In the genomic region with DNA sequence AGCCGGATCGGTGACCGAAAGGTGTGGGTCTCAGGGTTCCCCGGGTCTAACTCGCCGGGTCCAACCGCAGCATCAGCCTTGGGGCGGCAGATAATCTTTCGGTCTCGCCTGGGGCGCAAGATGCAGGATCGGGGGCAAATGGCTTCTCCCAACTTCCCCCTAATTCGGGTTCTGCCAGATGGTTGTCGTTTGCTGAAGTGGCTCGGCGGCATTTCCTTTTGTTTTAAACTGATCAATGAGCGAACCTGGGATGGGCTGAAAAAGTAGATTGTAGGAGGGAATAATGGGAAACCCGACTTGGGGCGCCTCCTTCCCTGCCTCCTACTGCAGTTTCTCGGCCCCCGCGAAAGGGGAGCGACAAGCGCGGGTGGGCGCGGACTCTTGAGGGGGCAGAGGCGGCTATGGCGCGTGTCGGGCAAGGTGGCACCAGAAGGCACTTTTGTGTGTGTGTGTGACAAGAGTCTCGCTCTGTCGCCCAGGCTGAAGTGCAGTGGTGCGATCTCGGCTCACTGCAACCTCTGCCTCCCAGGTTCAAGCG, we compare ENCODE assay signal across 10 cellular contexts. TPM values are rescaled to one million over a fixed set of nuclear protein-coding genes. Genes with fewer than 3 reads are reported as not detected.
A peak's percentile ranks its signal among the peaks of the same experiment; 100 is the strongest.
DNase-seq lines count a peak whose midpoint lies in the region; ATAC-seq, FAIRE-seq and TF ChIP-seq lines count a peak whose summit lies in the region.
"Had no signal": no experiment of that assay in that cellular context is flagged by ENCODE, and none has a peak within 500 bp of the region (broad histone marks: within the 10 kb centered on the region; RNA-seq: fewer than 3 reads in every experiment).

No MANE protein-coding gene starts in this region.

- BruUV-seq in PC-9 (replicated peaks; lab: Mats Ljungman, UMichigan): no TSS peak

- H3K9me3 ChIP-seq in T-helper 17 cell (ENCODE audit: control insufficient read depth, low read length, poor library complexity, severe bottlenecking): no peaks in the 10 kb centered on the region
- H3K9me3 ChIP-seq in PC-9 (ENCODE audit: insufficient read depth, low read depth): no peaks in the 10 kb centered on the region
- H3K9me3 ChIP-seq: pancreas had no signal

- POLR2A ChIA-PET in PC-9 (lab: Charles Lee; ENCODE audit: unreplicated experiment): no interaction called here

- TF ChIP-seq CTCF in glutamatergic neuron (IDR thresholded peaks at IDR 0.05; ENCODE audit: partially characterized antibody, unreplicated experiment): no peak
- no peak for TF ChIP-seq CTCF in progenitor cell of endocrine pancreas (IDR thresholded peaks at IDR 0.05; ENCODE audit: unreplicated experiment)
- TF ChIP-seq CTCF in PC-9 (conservative IDR thresholded peaks at IDR 0.05): no peak

- DNase-seq in D341Med (ENCODE audit: low spot score): peak; percentile 29
- no peak for DNase-seq in T-helper 17 cell
- no peak for DNase-seq in glutamatergic neuron
- no peak for DNase-seq in progenitor cell of endocrine pancreas (ENCODE audit: low spot score, unreplicated experiment)
- DNase-seq in NCI-H1092 treated with DMSO at 0.1 percent for 48 hours (lab: John Stamatoyannopoulos, UW): no peak
- DNase-seq in PC-9: no peak
- DNase-seq in GM19239 (ENCODE audit: insufficient read length, low spot score): no peak

- no peaks in the 10 kb centered on the region for H3K36me3 ChIP-seq in PC-9 (ENCODE audit: low read depth)
- H3K36me3 ChIP-seq: pancreas had no signal

- H3K4me2 ChIP-seq in PC-9: no peak overlapping the region

- no peaks in the 10 kb centered on the region for H3K4me1 ChIP-seq in PC-9 (replicated peaks; ENCODE audit: insufficient read depth)

- H3K9me2 ChIP-seq in PC-9 (ENCODE audit: insufficient read depth): no peaks in the 10 kb centered on the region

- no peak overlapping the region for H3K4me3 ChIP-seq in PC-9

- intact Hi-C loops in PC-9 (cut with micrococcal nuclease; ENCODE audit: unreplicated experiment): loop anchor here (5.0 to 10.0 kb wide), 3 partner anchors 525 to 1247 kb away; no protein-coding TSS in a partner anchor

- H3K9me3 Mint-ChIP-seq in glutamatergic neuron (ENCODE audit: unreplicated experiment): peaks cover 10% of the 10 kb centered on the region
- H3K9me3 Mint-ChIP-seq in progenitor cell of endocrine pancreas (ENCODE audit: low read depth): no peaks in the 10 kb centered on the region

- no peak overlapping the region for H2AFZ ChIP-seq in PC-9

- H3K4me3 Mint-ChIP-seq in T-helper 17 cell (peak overlapping the region; percentile 89), glutamatergic neuron (ENCODE audit: unreplicated experiment) (peak overlapping the region; percentile 81), progenitor cell of endocrine pancreas (ENCODE audit: low read depth) (peak overlapping the region; percentile 68)

- H3K27ac Mint-ChIP-seq in T-helper 17 cell (no peak overlapping the region), glutamatergic neuron (ENCODE audit: unreplicated experiment) (no peak overlapping the region), progenitor cell of endocrine pancreas (peak overlapping the region; percentile 24)

- ATAC-seq in T-helper 17 cell (no peak), GM19351 (IDR thresholded peaks at IDR 0.05; ENCODE audit: unreplicated experiment) (no peak)

- no peaks in the 10 kb centered on the region for H4K20me1 ChIP-seq in PC-9 (ENCODE audit: insufficient read depth)

- H3K36me3 Mint-ChIP-seq in T-helper 17 cell (ENCODE audit: low read depth) (peaks cover 3% of the 10 kb centered on the region), glutamatergic neuron (ENCODE audit: unreplicated experiment) (no peaks in the 10 kb centered on the region), progenitor cell of endocrine pancreas (ENCODE audit: insufficient read depth) (no peaks in the 10 kb centered on the region)

- H3K27me3 Mint-ChIP-seq in T-helper 17 cell: peaks cover 76% of the 10 kb centered on the region
- peaks cover 16% of the 10 kb centered on the region for H3K27me3 Mint-ChIP-seq in glutamatergic neuron (ENCODE audit: unreplicated experiment)
- peaks cover 44% of the 10 kb centered on the region for H3K27me3 Mint-ChIP-seq in progenitor cell of endocrine pancreas

- peaks cover 15% of the 10 kb centered on the region for H3K4me1 Mint-ChIP-seq in T-helper 17 cell
- H3K4me1 Mint-ChIP-seq in glutamatergic neuron (ENCODE audit: low read depth, unreplicated experiment): peaks cover 10% of the 10 kb centered on the region
- peaks cover 21% of the 10 kb centered on the region for H3K4me1 Mint-ChIP-seq in progenitor cell of endocrine pancreas (ENCODE audit: low read depth)

- no peaks in the 10 kb centered on the region for H3K27me3 ChIP-seq in PC-9 (ENCODE audit: insufficient read depth, low read depth)

- no peaks in the 10 kb centered on the region for H3K79me2 ChIP-seq in PC-9 (ENCODE audit: low read depth)

- CTCF ChIA-PET in PC-9 (lab: Charles Lee): interaction anchor here (0.6 kb wide), 1 partner anchor 1034 kb away, joined by 6 read pairs; no protein-coding TSS in a partner anchor

- no peak for FAIRE-seq in GM19239 (lab: Jason Lieb, UNC)
- FAIRE-seq: pancreas had no signal

- no peaks in the 10 kb centered on the region for H3F3A ChIP-seq in PC-9 (ENCODE audit: insufficient read depth, low read depth)

- H3K27ac ChIP-seq in PC-9: no peak overlapping the region
- H3K27ac ChIP-seq: KMS-11, pancreas had no signal

RNA-seq across cellular contexts. Expression of gene PDGFRA, which starts 3.1 kb away (rescaled TPM):
- total RNA-seq in T-helper 17 cell (under 1 TPM in 1 of 2 donors, not detected in 1; 0.63 TPM), glutamatergic neuron (ENCODE audit: unreplicated experiment) (14.1 TPM), progenitor cell of endocrine pancreas (11.4 and 13.8 TPM in 2 replicates), PC-9 (2021) (not detected in 2 replicates)
